Comparison of ENCODE assay signal across 25 cellular contexts in the genomic region with DNA sequence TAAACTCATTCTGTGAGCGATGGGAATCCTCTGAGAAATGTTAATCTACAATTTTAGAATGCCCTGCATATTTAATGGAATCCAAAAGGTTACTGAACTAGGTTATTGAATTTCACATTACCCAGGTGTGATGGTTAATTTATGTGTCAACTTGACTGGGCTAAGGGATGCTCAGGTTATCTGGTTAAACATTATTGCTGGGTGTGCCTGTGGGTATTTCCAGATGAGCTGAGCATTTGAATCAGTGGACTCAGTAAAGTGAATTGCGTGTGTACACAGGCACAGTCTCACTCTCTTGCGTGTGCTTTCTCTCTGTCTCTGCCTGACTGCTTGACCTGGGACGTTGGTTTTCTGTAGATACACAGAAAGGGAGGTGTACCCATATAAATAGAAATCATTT. TPM values are rescaled to one million over a fixed set of nuclear protein-coding genes. Genes with fewer than 3 reads are reported as not detected.
"Had no signal": no experiment of that assay in that cellular context is flagged by ENCODE, and none has a peak within 500 bp of the region (broad histone marks: within the 10 kb centered on the region; RNA-seq: fewer than 3 reads in every experiment).

No MANE protein-coding gene starts in this region.

- ATAC-seq: activated T-cell treated with anti-CD3 and anti-CD28 coated beads, Interleukin-2, amount 50 U/mL, for 4 hours; activated T-helper 17 cell treated with anti-CD3 and anti-CD28 coated beads, Interleukin-2, amount 50 U/mL, for 72 hours; esophagus mucosa; heart left ventricle; right cardiac atrium; T-helper 17 cell had no signal

- H3K27me3 ChIP-seq: breast epithelium, pancreas, suprapubic skin had no signal

- H3K36me3 ChIP-seq: breast epithelium, heart left ventricle, left ventricle myocardium inferior, pancreas, spleen, suprapubic skin, tibial artery had no signal

- DNase-seq: activated CD4-positive, alpha-beta memory T cell treated with anti-CD3 and anti-CD28 coated beads, Interleukin-2, amount 10 ng/mL, durations not matched to agents 7 days and 5 days; activated CD4-positive, alpha-beta T cell treated with anti-CD3 and anti-CD28 coated beads, Interleukin-2, amount 10 ng/mL, durations not matched to agents 7 days and 5 days; activated CD4-positive, CD25-positive, alpha-beta regulatory T cell treated with anti-CD3 and anti-CD28 coated beads, Interleukin-2, amount 50 U/mL, for 72 hours; activated CD8-positive, alpha-beta memory T cell treated with anti-CD3 and anti-CD28 coated beads, Interleukin-2, amount 50 U/mL, for 48 hours; activated gamma-delta T cell treated with Interleukin-2 at 50 U/mL for 16 hours; activated naive CD4-positive, alpha-beta T cell treated with anti-CD3 and anti-CD28 coated beads, Interleukin-2, amount 50 U/mL, for 16 hours; activated T-cell treated with anti-CD3 and anti-CD28 coated beads, Interleukin-2, amount 50 U/mL, for 4 hours; amniotic stem cell; central memory CD4-positive, alpha-beta T cell; endodermal cell; foreskin fibroblast; heart left ventricle; left ventricle myocardium inferior; naive B cell; pancreas; right cardiac atrium; spleen; stimulated activated naive CD4-positive, alpha-beta T cell; T-helper 17 cell; T1000; tibial artery had no signal

- H3K4me3 ChIP-seq: breast epithelium, heart left ventricle, left ventricle myocardium inferior, pancreas, spleen, suprapubic skin, tibial artery had no signal

- H3K4me1 ChIP-seq: breast epithelium, heart left ventricle, left ventricle myocardium inferior, pancreas, spleen, suprapubic skin, tibial artery had no signal

- H3K9me3 ChIP-seq: breast epithelium, heart left ventricle, left ventricle myocardium inferior, pancreas, spleen, suprapubic skin, tibial artery had no signal

- H3K27ac ChIP-seq: breast epithelium, heart left ventricle, left ventricle myocardium inferior, pancreas, spleen, suprapubic skin, tibial artery had no signal

RNA-seq across cellular contexts. Expression of a gene that starts 21.7 kb away (rescaled TPM):
- total RNA-seq: left ventricle myocardium inferior had no signal
